Comparison of ENCODE assay signal across 20 cellular contexts in the genomic region with DNA sequence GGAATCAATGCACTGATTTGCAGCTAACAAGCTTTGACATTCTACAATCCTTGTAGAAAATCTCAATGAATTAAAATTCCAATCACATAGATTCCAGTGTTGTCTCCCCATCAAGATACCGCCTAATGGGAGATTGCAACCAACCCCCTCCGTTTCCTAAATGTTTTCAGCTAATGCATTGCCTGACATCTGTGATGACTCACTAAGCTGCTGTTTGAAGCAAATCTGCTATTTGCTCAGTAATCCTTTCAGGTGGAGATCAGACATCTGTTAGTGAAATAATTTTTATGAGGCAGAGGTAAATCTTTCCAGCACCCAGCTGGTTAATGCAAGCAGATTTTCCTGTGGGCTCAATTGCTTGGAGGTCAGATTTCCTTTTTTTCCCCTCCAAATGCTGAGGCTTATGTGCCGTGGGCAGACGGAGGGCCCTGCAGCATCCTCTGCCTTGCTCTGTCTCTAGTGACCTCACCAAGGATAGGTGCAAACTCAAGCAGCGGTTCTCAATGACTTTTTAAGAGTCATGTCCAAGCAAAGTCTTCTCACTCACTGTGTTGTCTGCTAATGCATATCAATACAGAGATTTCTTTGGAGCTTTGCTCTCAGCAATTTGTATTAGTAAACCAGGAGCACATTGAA.
DNase-seq lines count a peak whose midpoint lies in the region; ATAC-seq and TF ChIP-seq lines count a peak whose summit lies in the region.
"Had no signal": no experiment of that assay in that cellular context is flagged by ENCODE, and none has a peak within 500 bp of the region (broad histone marks: within the 10 kb centered on the region; RNA-seq: fewer than 3 reads in every experiment).

No MANE protein-coding gene starts in this region.

- no peaks in the 10 kb centered on the region for H3K9me3 ChIP-seq in right lobe of liver
- H3K9me3 ChIP-seq: gastrocnemius medialis, testis had no signal

- H3K4me1 Mint-ChIP-seq in brain, result peaks cover 23% of the 10 kb centered on the region
- peaks cover 24% of the 10 kb centered on the region for H3K4me1 Mint-ChIP-seq in type B pancreatic cell (ENCODE audit: unreplicated experiment)
- H3K4me1 Mint-ChIP-seq: IgD-negative memory B cell, immature natural killer cell had no signal

- intact Hi-C loops in right lobe of liver (cut with DNase I), result no loop called here

- H3K27me3 Mint-ChIP-seq in brain (peaks cover 3% of the 10 kb centered on the region), type B pancreatic cell (no peaks in the 10 kb centered on the region)

- TF ChIP-seq POLR2A in right lobe of liver (IDR thresholded peaks at IDR 0.05), result no peak

- H3K36me3 ChIP-seq in right lobe of liver, result no peaks in the 10 kb centered on the region
- H3K36me3 ChIP-seq: gastrocnemius medialis, sigmoid colon had no signal

- WGBS in right lobe of liver (ENCODE audit: insufficient coverage, low coverage, low lambda C conversion rate, missing lambda C conversion rate), result 71% methylated on average over 5 of the region's 5 CpGs

- no peaks in the 10 kb centered on the region for H3K4me1 ChIP-seq in right lobe of liver
- H3K4me1 ChIP-seq: sigmoid colon, testis had no signal

- H3K27ac Mint-ChIP-seq in brain, result peak overlapping the region in 4 of 5 experiments; percentile 15 to 80 (median 58)
- no peak overlapping the region for H3K27ac Mint-ChIP-seq in type B pancreatic cell
- H3K27ac Mint-ChIP-seq: activated CD8-positive, alpha-beta T cell treated with anti-CD3 and anti-CD28 coated beads for 36 hours; CD4-positive, alpha-beta T cell; IgD-negative memory B cell; immature natural killer cell had no signal

- H3K27ac ChIP-seq in right lobe of liver, result no peak overlapping the region
- H3K27ac ChIP-seq: 22Rv1, gastrocnemius medialis, sigmoid colon, testis had no signal

- ATAC-seq in HG03439 (IDR thresholded peaks at IDR 0.05; ENCODE audit: unreplicated experiment) (no peak), right lobe of liver (no peak)
- ATAC-seq: activated CD8-positive, alpha-beta T cell treated with anti-CD3 and anti-CD28 coated beads for 36 hours; gastrocnemius medialis; GM12878 had no signal

- H3K27me3 ChIP-seq in right lobe of liver, result no peaks in the 10 kb centered on the region
- H3K27me3 ChIP-seq: gastrocnemius medialis, sigmoid colon, testis had no signal

- peaks cover 0 to 8% (median 0%) of the 10 kb centered on the region in 5 experiments for H3K9me3 Mint-ChIP-seq in brain
- H3K9me3 Mint-ChIP-seq in type B pancreatic cell, result peaks cover 7% of the 10 kb centered on the region
- H3K9me3 Mint-ChIP-seq: activated CD8-positive, alpha-beta T cell treated with anti-CD3 and anti-CD28 coated beads for 36 hours had no signal

- peak overlapping the region in 2 of 5 experiments; percentile 0 to 8 for H3K4me3 Mint-ChIP-seq in brain
- no peak overlapping the region for H3K4me3 Mint-ChIP-seq in type B pancreatic cell
- H3K4me3 Mint-ChIP-seq: activated CD8-positive, alpha-beta T cell treated with anti-CD3 and anti-CD28 coated beads for 36 hours; CD4-positive, alpha-beta T cell; IgD-negative memory B cell; immature natural killer cell had no signal

- no peaks in the 10 kb centered on the region for H3K36me3 Mint-ChIP-seq in brain
- peaks cover under 1% of the 10 kb centered on the region for H3K36me3 Mint-ChIP-seq in type B pancreatic cell
- H3K36me3 Mint-ChIP-seq: immature natural killer cell had no signal

- DNase-seq in NCI-H1417 (lab: John Stamatoyannopoulos, UW) (peak in 2 of 3 experiments; percentile 15 to 28), NCI-H1417 treated with DMSO at 0.1 percent for 48 hours (lab: John Stamatoyannopoulos, UW) (no peak), NCI-H524 (lab: John Stamatoyannopoulos, UW) (peak; percentile 91 to 99), putamen (ENCODE audit: low spot score) (peak; percentile 9), type B pancreatic cell (ENCODE audit: extremely low spot score, unreplicated experiment) (no peak), right lobe of liver (no peak)
- DNase-seq: activated CD8-positive, alpha-beta T cell treated with anti-CD3 and anti-CD28 coated beads for 36 hours; CD4-positive, alpha-beta T cell; cerebellar nuclear complex; gastrocnemius medialis; immature natural killer cell; NCI-H2227 treated with DMSO at 0.1 percent for 48 hours; sigmoid colon; stimulated activated CD4-positive, alpha-beta T cell treated with anti-CD3 and anti-CD28 coated beads, Interleukin-2, amount 100 ng/mL, for 24 hours; testis had no signal

- TF ChIP-seq CTCF in brain (conservative IDR thresholded peaks at IDR 0.05) (no peak), type B pancreatic cell (conservative IDR thresholded peaks at IDR 0.05) (no peak), right lobe of liver (IDR thresholded peaks at IDR 0.05) (no peak)

- H3K4me3 ChIP-seq in right lobe of liver, result no peak overlapping the region
- H3K4me3 ChIP-seq: gastrocnemius medialis, GM12878, sigmoid colon, testis had no signal

Comparison
In these comparisons a context has a peak if more than half of its experiments do, and no peak if none do; other contexts are left out.
1. DNase-seq: peak in NCI-H1417 (2 of 3), NCI-H524 (2 of 2) and putamen (single experiment); none in NCI-H1417 treated with DMSO at 0.1 percent for 48 hours (single experiment), type B pancreatic cell (single experiment) and right lobe of liver (0 of 3).